In the genomic region with DNA sequence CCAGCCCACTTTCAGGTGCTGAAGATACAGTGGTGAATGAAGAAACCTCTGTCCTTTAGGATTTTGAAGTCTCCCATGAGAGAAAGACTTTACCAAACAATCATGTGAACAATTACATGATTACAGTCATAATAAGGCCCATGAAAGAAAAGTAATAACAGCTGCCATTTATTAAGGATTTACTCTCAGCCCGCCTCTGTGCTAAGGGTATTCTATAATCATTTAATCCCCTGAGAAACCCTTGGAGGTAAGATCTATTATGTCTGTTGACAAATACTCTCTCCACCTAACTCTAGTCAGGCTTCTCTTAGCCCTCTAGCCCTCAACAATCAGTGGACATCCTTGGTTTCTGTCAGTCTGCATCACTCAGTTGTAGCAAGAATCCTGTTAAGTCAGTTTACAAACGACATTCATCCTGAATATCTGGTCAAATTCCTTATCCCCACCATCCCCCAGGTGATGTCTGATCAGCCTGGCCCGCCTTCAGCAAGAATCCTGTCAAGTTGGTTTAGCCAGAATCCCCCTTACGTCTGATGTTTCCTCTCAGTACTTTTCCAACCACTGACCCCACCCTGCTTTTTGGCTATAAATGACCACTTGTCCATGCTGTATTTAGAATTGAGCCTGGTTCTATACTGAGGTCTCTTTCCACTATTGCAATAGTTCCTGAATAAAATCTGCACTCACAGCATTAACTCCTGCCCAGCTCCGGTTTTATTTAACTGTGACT, we compare ENCODE assay signal across 17 cellular contexts.
"Had no signal": no experiment of that assay in that cellular context is flagged by ENCODE, and none has a peak within 500 bp of the region (broad histone marks: within the 10 kb centered on the region; RNA-seq: fewer than 3 reads in every experiment).

No MANE protein-coding gene starts in this region.

- H3K36me3 ChIP-seq: esophagus muscularis mucosa, sigmoid colon, suprapubic skin, upper lobe of right lung had no signal

- H3K27ac Mint-ChIP-seq: activated CD8-positive, alpha-beta memory T cell treated with anti-CD3 and anti-CD28 coated beads, Interleukin-2, amount 10 ng/mL, durations not matched to agents 7 days and 5 days; activated naive CD8-positive, alpha-beta T cell; activated T-cell treated with anti-CD3 and anti-CD28 coated beads, Interleukin-2, amount 50 U/mL, for 24 hours; nephron had no signal

- ATAC-seq: activated CD8-positive, alpha-beta memory T cell treated with anti-CD3 and anti-CD28 coated beads, Interleukin-2, amount 10 ng/mL, durations not matched to agents 7 days and 5 days; left lobe of liver; stimulated activated naive CD8-positive, alpha-beta T cell treated with anti-CD3 and anti-CD28 coated beads, Interleukin-15, Interleukin-2, amounts not matched to agents 100 U/mL and 50 U/mL, for 24 hours; upper lobe of right lung had no signal

- H3K4me3 ChIP-seq: esophagus muscularis mucosa, sigmoid colon, suprapubic skin, upper lobe of right lung had no signal

- H3K36me3 Mint-ChIP-seq: activated CD8-positive, alpha-beta memory T cell treated with anti-CD3 and anti-CD28 coated beads, Interleukin-2, amount 10 ng/mL, durations not matched to agents 7 days and 5 days had no signal

- H3K4me1 Mint-ChIP-seq: activated CD8-positive, alpha-beta memory T cell treated with anti-CD3 and anti-CD28 coated beads, Interleukin-2, amount 10 ng/mL, durations not matched to agents 7 days and 5 days; nephron had no signal

- DNase-seq: activated CD8-positive, alpha-beta memory T cell treated with anti-CD3 and anti-CD28 coated beads, Interleukin-2, amount 10 ng/mL, durations not matched to agents 7 days and 5 days; activated effector memory CD4-positive, alpha-beta T cell treated with Interleukin-2 at 50 U/mL for 16 hours; activated T-cell treated with anti-CD3 and anti-CD28 coated beads, Interleukin-2, amount 50 U/mL, for 24 hours; foreskin fibroblast; mammary epithelial cell; occipital lobe; sigmoid colon; stimulated activated CD4-positive, alpha-beta T cell treated with anti-CD3 and anti-CD28 coated beads, Interleukin-4, amount 100 ng/mL, for 1 hour; stimulated activated CD8-positive, alpha-beta memory T cell treated with anti-CD3 and anti-CD28 coated beads, Interleukin-4, amount 100 ng/mL, for 48 hours; stimulated activated naive CD8-positive, alpha-beta T cell treated with anti-CD3 and anti-CD28 coated beads, Interleukin-15, Interleukin-2, amounts not matched to agents 100 U/mL and 50 U/mL, for 24 hours; T-helper 2 cell; upper lobe of right lung had no signal

- H3K9me3 ChIP-seq: upper lobe of right lung had no signal

- H3K4me1 ChIP-seq: sigmoid colon, suprapubic skin, upper lobe of right lung had no signal

- H3K27me3 Mint-ChIP-seq: activated CD8-positive, alpha-beta memory T cell treated with anti-CD3 and anti-CD28 coated beads, Interleukin-2, amount 10 ng/mL, durations not matched to agents 7 days and 5 days had no signal

- H3K27ac ChIP-seq: esophagus muscularis mucosa, sigmoid colon, suprapubic skin, upper lobe of right lung had no signal

- H3K27me3 ChIP-seq: esophagus muscularis mucosa, sigmoid colon, suprapubic skin, upper lobe of right lung had no signal

- H3K4me3 Mint-ChIP-seq: activated CD8-positive, alpha-beta memory T cell treated with anti-CD3 and anti-CD28 coated beads, Interleukin-2, amount 10 ng/mL, durations not matched to agents 7 days and 5 days; activated naive CD8-positive, alpha-beta T cell; activated T-cell treated with anti-CD3 and anti-CD28 coated beads, Interleukin-2, amount 50 U/mL, for 24 hours; nephron had no signal
